Comparison of ENCODE assay signal across 13 cellular contexts in genomic region chr1:54302951-54303843, GRCh38.
DNase-seq lines count a peak whose midpoint lies in the region; ATAC-seq and TF ChIP-seq lines count a peak whose summit lies in the region.
"Had no signal": no experiment of that assay in that cellular context is flagged by ENCODE, and none has a peak within 500 bp of the region (broad histone marks: within the 10 kb centered on the region; RNA-seq: fewer than 3 reads in every experiment).

No MANE protein-coding gene starts in this region.

- peak overlapping the region in 1 of 2 donors; percentile 34 for H3K27ac Mint-ChIP-seq in natural killer cell treated with Interleukin-12 subunit alpha and Interleukin-12 subunit beta and Interleukin-15 and Interleukin-18, amount 100 ng/mL, for 72 hours
- H3K27ac Mint-ChIP-seq in chondrocyte (ENCODE audit: unreplicated experiment): no peak overlapping the region
- H3K27ac Mint-ChIP-seq: activated CD4-positive, alpha-beta T cell treated with anti-CD3 and anti-CD28 coated beads for 36 hours had no signal

- H3K4me3 ChIP-seq in HEK293 (ENCODE audit: low read depth, low read length) (no peak overlapping the region), WERI-Rb-1 (ENCODE audit: low read depth, low read length) (no peak overlapping the region)
- H3K4me3 ChIP-seq: body of pancreas, heart right ventricle, thyroid gland had no signal

- H3K27me3 Mint-ChIP-seq in natural killer cell treated with Interleukin-12 subunit alpha and Interleukin-12 subunit beta and Interleukin-15 and Interleukin-18, amount 100 ng/mL, for 72 hours: no peaks in the 10 kb centered on the region
- no peaks in the 10 kb centered on the region for H3K27me3 Mint-ChIP-seq in chondrocyte (ENCODE audit: low read depth)
- H3K27me3 Mint-ChIP-seq: activated CD4-positive, alpha-beta T cell treated with anti-CD3 and anti-CD28 coated beads for 36 hours had no signal

- CTCF ChIA-PET in HEK293 (lab: Yijun Ruan, JAX): no interaction called here

- H3K9me3 ChIP-seq in HEK293 (ENCODE audit: control insufficient read depth, insufficient read depth, low read depth, low read length) (no peaks in the 10 kb centered on the region), WERI-Rb-1 (ENCODE audit: severe bottlenecking) (no peaks in the 10 kb centered on the region)
- H3K9me3 ChIP-seq: body of pancreas, heart right ventricle, thyroid gland had no signal

- POLR2A ChIA-PET in HEK293 (lab: Yijun Ruan, JAX): no interaction called here

- H3K36me3 Mint-ChIP-seq in natural killer cell treated with Interleukin-12 subunit alpha and Interleukin-12 subunit beta and Interleukin-15 and Interleukin-18, amount 100 ng/mL, for 72 hours: no peaks in the 10 kb centered on the region
- peaks cover 2% of the 10 kb centered on the region for H3K36me3 Mint-ChIP-seq in chondrocyte (ENCODE audit: low read depth)

- peak overlapping the region; percentile 12 for H3K4me3 Mint-ChIP-seq in natural killer cell treated with Interleukin-12 subunit alpha and Interleukin-12 subunit beta and Interleukin-15 and Interleukin-18, amount 100 ng/mL, for 72 hours
- H3K4me3 Mint-ChIP-seq in chondrocyte (ENCODE audit: unreplicated experiment): no peak overlapping the region
- H3K4me3 Mint-ChIP-seq: activated CD4-positive, alpha-beta T cell treated with anti-CD3 and anti-CD28 coated beads for 36 hours had no signal

- no peaks in the 10 kb centered on the region for H3K9me3 Mint-ChIP-seq in natural killer cell treated with Interleukin-12 subunit alpha and Interleukin-12 subunit beta and Interleukin-15 and Interleukin-18, amount 100 ng/mL, for 72 hours
- no peaks in the 10 kb centered on the region for H3K9me3 Mint-ChIP-seq in chondrocyte (ENCODE audit: low read depth)

- H3K27ac ChIP-seq in HEK293 (ENCODE audit: extremely low read depth, low read depth, low read length) (no peak overlapping the region), WERI-Rb-1 (peak overlapping the region; percentile 94)
- H3K27ac ChIP-seq: body of pancreas, heart right ventricle, thyroid gland had no signal

- TF ChIP-seq CTCF in HEK293 (tag by site-specific recombination; IDR thresholded peaks at IDR 0.05) (no peak), WERI-Rb-1 (IDR thresholded peaks at IDR 0.05; ENCODE audit: low read depth, low read length) (no peak), chondrocyte (IDR thresholded peaks at IDR 0.05) (no peak)

- ATAC-seq in natural killer cell treated with Interleukin-12 subunit alpha and Interleukin-12 subunit beta and Interleukin-15 and Interleukin-18, amount 100 ng/mL, for 72 hours: no peak
- ATAC-seq in HG03108 (IDR thresholded peaks at IDR 0.05; ENCODE audit: unreplicated experiment) (no peak), GM18873 (IDR thresholded peaks at IDR 0.05; ENCODE audit: low FRiP score, unreplicated experiment) (no peak), GM18511 (IDR thresholded peaks at IDR 0.05; ENCODE audit: unreplicated experiment) (no peak)
- ATAC-seq: activated CD4-positive, alpha-beta T cell treated with anti-CD3 and anti-CD28 coated beads for 36 hours; body of pancreas had no signal

- H3K36me3 ChIP-seq in HEK293 (ENCODE audit: control insufficient read depth in 2 of 2, insufficient read depth in 1 of 2, low read length in 2 of 2) (no peaks in the 10 kb centered on the region), WERI-Rb-1 (peaks cover 20% of the 10 kb centered on the region)
- H3K36me3 ChIP-seq: heart right ventricle, thyroid gland had no signal

- peaks cover 11% of the 10 kb centered on the region; the same call in 1 of the 2 replicates for H3K4me1 ChIP-seq in HEK293 (ENCODE audit: control insufficient read depth, insufficient read depth, low read length)

- DNase-seq in NCI-H146 treated with DMSO at 0.1 percent for 48 hours (lab: John Stamatoyannopoulos, UW; ENCODE audit: unreplicated experiment): peak; percentile 96
- DNase-seq in WERI-Rb-1: no peak
- DNase-seq in natural killer cell treated with Interleukin-12 subunit alpha and Interleukin-12 subunit beta and Interleukin-15 and Interleukin-18, amount 100 ng/mL, for 72 hours (ENCODE audit: low spot score): no peak
- no peak for DNase-seq in chondrocyte (ENCODE audit: low spot score)
- DNase-seq: activated CD4-positive, alpha-beta T cell treated with anti-CD3 and anti-CD28 coated beads for 36 hours; body of pancreas; heart right ventricle; nucleus accumbens; thyroid gland had no signal

- H3K4me1 Mint-ChIP-seq in natural killer cell treated with Interleukin-12 subunit alpha and Interleukin-12 subunit beta and Interleukin-15 and Interleukin-18, amount 100 ng/mL, for 72 hours (ENCODE audit: low read depth in 2 of 2): peaks cover 59 to 81% of the 10 kb centered on the region in 2 donors
- H3K4me1 Mint-ChIP-seq in chondrocyte (ENCODE audit: low read depth): peaks cover 26% of the 10 kb centered on the region

- H3K27me3 ChIP-seq in WERI-Rb-1 (ENCODE audit: insufficient read depth, low read depth, severe bottlenecking): no peaks in the 10 kb centered on the region
- H3K27me3 ChIP-seq: body of pancreas, heart right ventricle, thyroid gland had no signal

TF ChIP-seq in HEK293, 187 proteins besides CTCF, POLR2A, EP300 and RAD21 (continues in another document):
- 0 out of 2 replicates have a peak, but pooled peaks have one; percentile 31 for TF ChIP-seq ZNF501 (tag by site-specific recombination; IDR thresholded peaks at IDR 0.05)
- peak; percentile 73 for TF ChIP-seq ZBTB8A (tag by site-specific recombination; IDR thresholded peaks at IDR 0.05)
- TF ChIP-seq KLF17 (tag by site-specific recombination; IDR thresholded peaks at IDR 0.05): peak; percentile 64; the same call in 1 of the 2 replicates
- TF ChIP-seq ZIC2 (tag by site-specific recombination; IDR thresholded peaks at IDR 0.05): peak; percentile 98
- peak; percentile 89 for TF ChIP-seq ZNF600 (tag by site-specific recombination; IDR thresholded peaks at IDR 0.05)
- TF ChIP-seq ZNF677 (tag by site-specific recombination; IDR thresholded peaks at IDR 0.05): no peak
- TF ChIP-seq ZNF629 (tag by site-specific recombination; IDR thresholded peaks at IDR 0.05): peak; percentile 62; the same call in 1 of the 2 replicates
- TF ChIP-seq GLIS1 (tag by site-specific recombination; IDR thresholded peaks at IDR 0.05): peak; percentile 94
- no peak for TF ChIP-seq ZNF16 (tag by site-specific recombination; IDR thresholded peaks at IDR 0.05; ENCODE audit: low read depth)
- 0 out of 2 replicates have a peak, but pooled peaks have one; percentile 43 for TF ChIP-seq ZNF692 (tag by site-specific recombination; IDR thresholded peaks at IDR 0.05)
- no peak for TF ChIP-seq ZNF239 (tag by site-specific recombination; IDR thresholded peaks at IDR 0.05)
- TF ChIP-seq ZNF184 (tag by site-specific recombination; IDR thresholded peaks at IDR 0.05): no peak
- TF ChIP-seq ZNF423 (tag by site-specific recombination; IDR thresholded peaks at IDR 0.05): peak; percentile 91
- peak; percentile 73 for TF ChIP-seq GLIS2 (tag by site-specific recombination; IDR thresholded peaks at IDR 0.05)
- TF ChIP-seq ZNF660 (tag by site-specific recombination; IDR thresholded peaks at IDR 0.05): peak; percentile 88
- no peak for TF ChIP-seq ZNF174 (tag by site-specific recombination; IDR thresholded peaks at IDR 0.05)
- peak; percentile 62; the same call in 1 of the 2 replicates for TF ChIP-seq KLF10 (tag by site-specific recombination; IDR thresholded peaks at IDR 0.05)
- peak; percentile 52 for TF ChIP-seq ZSCAN30 (tag by site-specific recombination; IDR thresholded peaks at IDR 0.05)
- TF ChIP-seq SP7 (tag by site-specific recombination; IDR thresholded peaks at IDR 0.05): peak; percentile 95
